In the genomic region with DNA sequence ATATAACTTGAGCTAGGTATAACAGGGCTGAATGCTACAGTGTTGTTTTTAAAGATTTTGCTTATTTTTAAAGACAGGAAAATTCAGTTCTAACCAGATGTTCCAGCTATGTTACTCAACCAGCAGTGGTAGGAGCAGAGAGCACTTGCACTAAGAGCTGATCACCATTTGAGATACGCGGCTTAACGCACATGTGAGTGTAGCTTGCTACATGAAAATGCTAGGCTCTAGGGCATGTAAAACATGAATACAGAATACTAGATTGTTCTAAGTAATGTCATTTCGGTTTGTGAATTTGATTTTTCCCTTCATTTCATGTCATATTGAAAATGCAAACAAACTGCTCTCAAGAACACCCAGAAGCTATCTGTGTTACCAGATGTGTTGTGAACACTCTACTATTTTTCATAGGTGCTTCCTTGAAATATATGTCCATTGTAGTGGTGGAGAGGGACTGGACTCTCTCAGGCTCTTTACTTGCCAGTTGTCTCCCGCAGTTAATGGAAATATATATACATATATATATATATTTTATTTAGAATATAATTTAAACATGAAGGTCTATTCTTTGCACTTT, we compare ENCODE assay signal across 23 cellular contexts.
"Had no signal": no experiment of that assay in that cellular context is flagged by ENCODE, and none has a peak within 500 bp of the region (broad histone marks: within the 10 kb centered on the region; RNA-seq: fewer than 3 reads in every experiment).

No MANE protein-coding gene starts in this region.

- ATAC-seq: esophagus mucosa; foreskin keratinocyte; gastroesophageal sphincter; heart left ventricle; left cardiac atrium; lower lobe of right lung; naive thymus-derived CD8-positive, alpha-beta T cell; stimulated activated effector memory CD8-positive, alpha-beta T cell treated with anti-CD3 and anti-CD28 coated beads, Interleukin-12 subunit alpha, Interleukin-12 subunit beta, amount 100 ng/mL, for 72 hours had no signal

- H3K9me3 ChIP-seq: gastroesophageal sphincter, heart left ventricle, left ventricle myocardium inferior, lower lobe of right lung, prostate gland, right atrium auricular region, sigmoid colon, stomach, tibial artery had no signal

- DNase-seq: effector CD8-positive, alpha-beta T cell; endodermal cell; foreskin keratinocyte; heart left ventricle; hippocampal formation; left cardiac atrium; left ventricle myocardium inferior; lower lobe of right lung; naive thymus-derived CD8-positive, alpha-beta T cell; nephron progenitor cell; nucleus accumbens; sigmoid colon; stimulated activated CD4-positive, alpha-beta T cell treated with anti-CD3 and anti-CD28 coated beads, Interleukin-2, amount 100 ng/mL, for 24 hours; stimulated activated CD4-positive, alpha-beta T cell treated with anti-CD3 and anti-CD28 coated beads, Interleukin-4, amount 100 ng/mL, for 24 hours; stimulated activated naive CD4-positive, alpha-beta T cell treated with Interleukin-2 at 50 U/mL for 16 hours; stomach; tibial artery had no signal

- H3K4me1 ChIP-seq: foreskin keratinocyte, gastroesophageal sphincter, lower lobe of right lung, prostate gland, sigmoid colon had no signal

- H3K36me3 ChIP-seq: prostate gland, right atrium auricular region had no signal

- H3K4me3 ChIP-seq: gastroesophageal sphincter, heart left ventricle, left ventricle myocardium inferior, lower lobe of right lung, prostate gland, right atrium auricular region, sigmoid colon, stomach, tibial artery had no signal

- H3K27me3 ChIP-seq: foreskin keratinocyte, gastroesophageal sphincter, heart left ventricle, right atrium auricular region, sigmoid colon, stomach, tibial artery had no signal

- H3K27ac ChIP-seq: epithelial cell of prostate, foreskin keratinocyte, gastroesophageal sphincter, left ventricle myocardium inferior, lower lobe of right lung, prostate gland, right atrium auricular region, sigmoid colon, stomach, tibial artery had no signal
